Comparison of ENCODE assay signal across 13 cellular contexts in genomic region chr4:82358773-82359324, GRCh38. TPM values are rescaled to one million over a fixed set of nuclear protein-coding genes. Genes with fewer than 3 reads are reported as not detected.
DNase-seq lines count a peak whose midpoint lies in the region; ATAC-seq and TF ChIP-seq lines count a peak whose summit lies in the region.
"Had no signal": no experiment of that assay in that cellular context is flagged by ENCODE, and none has a peak within 500 bp of the region (broad histone marks: within the 10 kb centered on the region; RNA-seq: fewer than 3 reads in every experiment).

No MANE protein-coding gene starts in this region.

- no peak overlapping the region for H2BK5ac ChIP-seq in IMR-90 (ENCODE audit: low read depth, low read length, poor library complexity, severe bottlenecking)

- no TSS peak for BruUV-seq in IMR-90 (replicated peaks; lab: Mats Ljungman, UMichigan)

- peaks cover 43% of the 10 kb centered on the region for H3K36me3 ChIP-seq in CD4-positive, alpha-beta memory T cell (ENCODE audit: insufficient read depth, low read length)
- H3K36me3 ChIP-seq in IMR-90 (ENCODE audit: control insufficient read depth, insufficient read depth, low read length), result peaks cover 28% of the 10 kb centered on the region

- no peak overlapping the region for H2AK9ac ChIP-seq in IMR-90 (replicated peaks; ENCODE audit: low read depth, low read length, poor library complexity)

- no peak overlapping the region for H4K91ac ChIP-seq in IMR-90 (ENCODE audit: insufficient read depth, low read depth, low read length)

- dilution Hi-C loops in IMR-90 (cut with HindIII; ENCODE audit: low sequenced_read_pairs, unreplicated experiment), result no loop called here

- intact Hi-C loops in CD4-positive, alpha-beta memory T cell (cut with micrococcal nuclease), result no loop called here
- intact Hi-C loops in IMR-90 (cut with micrococcal nuclease), result no loop called here

- peaks cover 50 to 86% (median 69%) of the 10 kb centered on the region in 4 donors for H3K4me1 Mint-ChIP-seq in CD4-positive, alpha-beta memory T cell
- peaks cover 69% of the 10 kb centered on the region for H3K4me1 Mint-ChIP-seq in activated naive CD8-positive, alpha-beta T cell treated with anti-CD3 and anti-CD28 coated beads for 36 hours
- peaks cover 52 to 74% of the 10 kb centered on the region in 2 donors for H3K4me1 Mint-ChIP-seq in natural killer cell treated with Interleukin-12 subunit alpha and Interleukin-12 subunit beta and Interleukin-15 and Interleukin-18, amount 100 ng/mL, for 72 hours (ENCODE audit: low read depth in 2 of 2)

- DNase-seq in CD4-positive, alpha-beta memory T cell, result no peak
- DNase-seq in IMR-90 (no peak), caudate nucleus (lab: John Stamatoyannopoulos, UW) (no peak), occipital lobe (lab: John Stamatoyannopoulos, UW) (no peak), HEK293T (ENCODE audit: extremely low spot score) (no peak)
- no peak for DNase-seq in activated naive CD8-positive, alpha-beta T cell treated with anti-CD3 and anti-CD28 coated beads for 36 hours
- DNase-seq in natural killer cell treated with Interleukin-12 subunit alpha and Interleukin-12 subunit beta and Interleukin-15 and Interleukin-18, amount 100 ng/mL, for 72 hours (ENCODE audit: low spot score), result no peak
- DNase-seq: amygdala, foreskin melanocyte, islet precursor cell, NCI-H2171 treated with DMSO at 0.1 percent for 48 hours, PC-3 had no signal

- H4K5ac ChIP-seq in IMR-90 (ENCODE audit: low read depth, low read length), result no peak overlapping the region

- H3K27ac Mint-ChIP-seq in CD4-positive, alpha-beta memory T cell, result peak overlapping the region in 6 of 7 donors; percentile 5 to 88 (median 70)
- H3K27ac Mint-ChIP-seq in activated naive CD8-positive, alpha-beta T cell treated with anti-CD3 and anti-CD28 coated beads for 36 hours, result peak overlapping the region; percentile 66
- H3K27ac Mint-ChIP-seq in natural killer cell treated with Interleukin-12 subunit alpha and Interleukin-12 subunit beta and Interleukin-15 and Interleukin-18, amount 100 ng/mL, for 72 hours, result peak overlapping the region; percentile 34 to 80
- H3K27ac Mint-ChIP-seq: nephron had no signal

- CTCF ChIA-PET in CD4-positive, alpha-beta memory T cell (lab: Charles Lee; ENCODE audit: partially characterized antibody), result interaction anchor here (0.6 to 3.5 kb wide), 4 partner anchors 12 to 70 kb away, joined by 3 to 24 read pairs (median 13); partner anchors contain the start of gene HNRNPDL
- CTCF ChIA-PET in IMR-90 (lab: Yijun Ruan, JAX), result no interaction called here
- CTCF ChIA-PET in HEK293T (lab: Yijun Ruan, JAX), result no interaction called here

- H2AK5ac ChIP-seq in IMR-90 (ENCODE audit: low read depth, low read length), result no peak overlapping the region

- H4K8ac ChIP-seq in IMR-90 (ENCODE audit: low read depth in 2 of 2, low read length in 2 of 2), result no peak overlapping the region

- H3K9me1 ChIP-seq in IMR-90 (ENCODE audit: insufficient read depth, low read length), result no peaks in the 10 kb centered on the region; the same call in 1 of the 2 replicates

- no peak overlapping the region for H2BK120ac ChIP-seq in IMR-90 (ENCODE audit: low read depth, low read length)

- in situ Hi-C loops in IMR-90 (cut with MboI; ENCODE audit: low sequenced_read_pairs), result no loop called here

- POLR2A ChIA-PET in CD4-positive, alpha-beta memory T cell (lab: Charles Lee; ENCODE audit: partially characterized antibody), result interaction anchor here (2.3 kb wide), 1 partner anchor 74 kb away, joined by 10 read pairs; no protein-coding TSS in a partner anchor
- POLR2A ChIA-PET in IMR-90 (lab: Charles Lee; ENCODE audit: unreplicated experiment), result no interaction called here
- POLR2A ChIA-PET in HEK293T (lab: Yijun Ruan, JAX), result interaction anchor here (2.2 kb wide), 1 partner anchor 70 kb away, joined by 19 read pairs; no protein-coding TSS in a partner anchor

- no peaks in the 10 kb centered on the region for H3K9me3 Mint-ChIP-seq in CD4-positive, alpha-beta memory T cell
- H3K9me3 Mint-ChIP-seq in activated naive CD8-positive, alpha-beta T cell treated with anti-CD3 and anti-CD28 coated beads for 36 hours, result no peaks in the 10 kb centered on the region
- no peaks in the 10 kb centered on the region for H3K9me3 Mint-ChIP-seq in natural killer cell treated with Interleukin-12 subunit alpha and Interleukin-12 subunit beta and Interleukin-15 and Interleukin-18, amount 100 ng/mL, for 72 hours
- H3K9me3 Mint-ChIP-seq: nephron had no signal

- no peak overlapping the region for H3K27ac ChIP-seq in CD4-positive, alpha-beta memory T cell (ENCODE audit: low read depth, low read length)
- H3K27ac ChIP-seq in IMR-90 (ENCODE audit: insufficient read depth, low read length) (no peak overlapping the region), caudate nucleus (ENCODE audit: low read depth, low read length) (no peak overlapping the region)

- TF ChIP-seq CTCF in IMR-90 (conservative IDR thresholded peaks at IDR 0.05; ENCODE audit: low read depth, low read length), result no peak

- no peak overlapping the region for H3K23ac ChIP-seq in IMR-90 (ENCODE audit: low read depth, low read length)

- no peak for TF ChIP-seq RAD21 in IMR-90 (IDR thresholded peaks at IDR 0.05; ENCODE audit: low read length)

- H3K4me3 Mint-ChIP-seq in CD4-positive, alpha-beta memory T cell, result peak overlapping the region in 3 of 8 donors; percentile 1 to 32 (median 5)
- no peak overlapping the region for H3K4me3 Mint-ChIP-seq in activated naive CD8-positive, alpha-beta T cell treated with anti-CD3 and anti-CD28 coated beads for 36 hours
- no peak overlapping the region for H3K4me3 Mint-ChIP-seq in natural killer cell treated with Interleukin-12 subunit alpha and Interleukin-12 subunit beta and Interleukin-15 and Interleukin-18, amount 100 ng/mL, for 72 hours
- H3K4me3 Mint-ChIP-seq: nephron had no signal

- H4K20me1 ChIP-seq in IMR-90 (ENCODE audit: insufficient read depth, low read length), result peaks cover 68% of the 10 kb centered on the region

- H3K27me3 Mint-ChIP-seq in CD4-positive, alpha-beta memory T cell, result no peaks in the 10 kb centered on the region
- no peaks in the 10 kb centered on the region for H3K27me3 Mint-ChIP-seq in activated naive CD8-positive, alpha-beta T cell treated with anti-CD3 and anti-CD28 coated beads for 36 hours
- no peaks in the 10 kb centered on the region for H3K27me3 Mint-ChIP-seq in natural killer cell treated with Interleukin-12 subunit alpha and Interleukin-12 subunit beta and Interleukin-15 and Interleukin-18, amount 100 ng/mL, for 72 hours

- no peak overlapping the region for H2BK20ac ChIP-seq in IMR-90 (ENCODE audit: low read depth, low read length)

- no peak overlapping the region for H3K9ac ChIP-seq in IMR-90 (ENCODE audit: low read depth, low read length)

- H2BK15ac ChIP-seq in IMR-90 (ENCODE audit: low read depth, low read length), result no peak overlapping the region

- no peak for TF ChIP-seq POLR2A in IMR-90 (IDR thresholded peaks at IDR 0.05; ENCODE audit: low read depth, low read length)

- no peaks in the 10 kb centered on the region for H3K27me3 ChIP-seq in CD4-positive, alpha-beta memory T cell (ENCODE audit: insufficient read depth, low read length)
- no peaks in the 10 kb centered on the region for H3K27me3 ChIP-seq in IMR-90 (ENCODE audit: control insufficient read depth, insufficient read depth, low read length)

- H3K4ac ChIP-seq in IMR-90 (ENCODE audit: low read depth, low read length), result no peak overlapping the region

- no peak for ATAC-seq in IMR-90 (ENCODE audit: low read depth)
- ATAC-seq in natural killer cell treated with Interleukin-12 subunit alpha and Interleukin-12 subunit beta and Interleukin-15 and Interleukin-18, amount 100 ng/mL, for 72 hours, result no peak
- ATAC-seq: PC-3 had no signal

- peaks cover 89% of the 10 kb centered on the region for H3K4me1 ChIP-seq in CD4-positive, alpha-beta memory T cell (ENCODE audit: insufficient read depth, low read length)
- peaks cover 3% of the 10 kb centered on the region; the same call in 1 of the 2 replicates for H3K4me1 ChIP-seq in IMR-90 (ENCODE audit: control insufficient read depth, insufficient read depth, low read length)

- no peak overlapping the region for H2AFZ ChIP-seq in IMR-90 (replicated peaks; ENCODE audit: low read length, poor library complexity)

- H3K9me3 ChIP-seq in CD4-positive, alpha-beta memory T cell (ENCODE audit: control insufficient read depth in 1 of 2, low read length in 2 of 2), result no peaks in the 10 kb centered on the region
- H3K9me3 ChIP-seq in IMR-90 (ENCODE audit: control insufficient read depth, insufficient read depth, low read length), result no peaks in the 10 kb centered on the region

- no peak overlapping the region for H3K14ac ChIP-seq in IMR-90 (replicated peaks; ENCODE audit: low read depth, low read length)

- peaks cover 38 to 66% of the 10 kb centered on the region in 2 donors for H3K36me3 Mint-ChIP-seq in CD4-positive, alpha-beta memory T cell
- peaks cover 46% of the 10 kb centered on the region for H3K36me3 Mint-ChIP-seq in activated naive CD8-positive, alpha-beta T cell treated with anti-CD3 and anti-CD28 coated beads for 36 hours
- H3K36me3 Mint-ChIP-seq in natural killer cell treated with Interleukin-12 subunit alpha and Interleukin-12 subunit beta and Interleukin-15 and Interleukin-18, amount 100 ng/mL, for 72 hours, result peaks cover 46% of the 10 kb centered on the region

- H3K56ac ChIP-seq in IMR-90 (ENCODE audit: extremely low read depth, insufficient read depth, low read length), result no peak overlapping the region

- peaks cover 14 to 41% of the 10 kb centered on the region in 2 experiments for H3K79me1 ChIP-seq in IMR-90 (ENCODE audit: low read depth in 1 of 2, low read length in 2 of 2)

- no peak overlapping the region for H3K4me2 ChIP-seq in IMR-90 (ENCODE audit: low read depth, low read length)

- H3K4me3 ChIP-seq in CD4-positive, alpha-beta memory T cell (ENCODE audit: low read length in 2 of 2), result no peak overlapping the region
- no peak overlapping the region for H3K4me3 ChIP-seq in IMR-90 (ENCODE audit: insufficient read depth, low read depth, low read length)

- H3K18ac ChIP-seq in IMR-90 (ENCODE audit: low read depth, low read length), result no peak overlapping the region

TF ChIP-seq in IMR-90, 13 proteins besides CTCF, POLR2A, EP300 and RAD21 (continues in another document):
- TF ChIP-seq NFE2L2 (IDR thresholded peaks at IDR 0.05; ENCODE audit: low read depth, low read length), result peak; percentile 72

TF ChIP-seq in HEK293T, 16 proteins besides CTCF, POLR2A, EP300 and RAD21 (continues in another document):
- TF ChIP-seq L3MBTL2 (conservative IDR thresholded peaks at IDR 0.05), result no peak
- TF ChIP-seq SP1 (IDR thresholded peaks at IDR 0.05), result no peak
- no peak for TF ChIP-seq HDGF (IDR thresholded peaks at IDR 0.05; ENCODE audit: borderline replicate concordance)

RNA-seq across cellular contexts. Expression of gene HNRNPD, which starts 14.9 kb away (rescaled TPM):
- 100 to 1,000 TPM; 234 to 247 TPM for total RNA-seq in CD4-positive, alpha-beta memory T cell
- polyA plus RNA-seq in CD4-positive, alpha-beta memory T cell, result 100 to 1,000 TPM; 158 to 268 TPM
- total RNA-seq in IMR-90 (2012; rRNA removed) (9.7 and 26.1 TPM in 2 replicates), occipital lobe (56.0 TPM)
- 118 and 142 TPM in 2 replicates for polyA plus RNA-seq in IMR-90 (2012; rRNA removed)
- 261 and 286 TPM in 2 replicates for polyA plus RNA-seq in IMR-90 (2012; cell fraction: cytosol; rRNA removed)
- 487 and 553 TPM in 2 replicates for polyA plus RNA-seq in IMR-90 (2012; cell fraction: nucleus; rRNA removed; ENCODE audit: low replicate concordance)
- 100 to 1,000 TPM; 495 to 535 TPM for total RNA-seq in activated naive CD8-positive, alpha-beta T cell treated with anti-CD3 and anti-CD28 coated beads for 36 hours
- 100 to 1,000 TPM; 280 to 290 TPM for total RNA-seq in natural killer cell treated with Interleukin-12 subunit alpha and Interleukin-12 subunit beta and Interleukin-15 and Interleukin-18, amount 100 ng/mL, for 72 hours
